ENCODE assay signal across 26 cellular contexts in genomic region chr4:152389359-152389758, GRCh38.
"Had no signal": no experiment of that assay in that cellular context is flagged by ENCODE, and none has a peak within 500 bp of the region (broad histone marks: within the 10 kb centered on the region; RNA-seq: fewer than 3 reads in every experiment).

No MANE protein-coding gene starts in this region.

- H3K4me3 ChIP-seq: coronary artery, dorsolateral prefrontal cortex, esophagus muscularis mucosa, esophagus squamous epithelium, gastrocnemius medialis, gastroesophageal sphincter, heart left ventricle, heart right ventricle, hepatocyte had no signal

- FAIRE-seq: endothelial cell of umbilical vein had no signal

- H3K4me2 ChIP-seq: hepatocyte had no signal

- H3K4me1 ChIP-seq: esophagus muscularis mucosa, esophagus squamous epithelium, foreskin keratinocyte had no signal

- H3K27ac ChIP-seq: coronary artery, dorsolateral prefrontal cortex, epithelial cell of prostate, esophagus muscularis mucosa, esophagus squamous epithelium, foreskin keratinocyte, gastrocnemius medialis, gastroesophageal sphincter, heart left ventricle, heart right ventricle, hepatocyte had no signal

- H3K36me3 ChIP-seq: esophagus muscularis mucosa, esophagus squamous epithelium, gastrocnemius medialis, gastroesophageal sphincter, heart left ventricle, heart right ventricle had no signal

- H3K27me3 ChIP-seq: dorsolateral prefrontal cortex, esophagus muscularis mucosa, esophagus squamous epithelium, foreskin keratinocyte, gastrocnemius medialis, gastroesophageal sphincter, heart left ventricle, heart right ventricle, hepatocyte had no signal

- H2AFZ ChIP-seq: hepatocyte had no signal

- DNase-seq: cortex of kidney; dermis blood vessel endothelial cell; dorsolateral prefrontal cortex; effector CD4-positive, alpha-beta T cell; effector CD8-positive, alpha-beta T cell; effector memory CD4-positive, alpha-beta T cell; effector memory CD8-positive, alpha-beta T cell; endodermal cell; erythroblast; esophagus squamous epithelium; foreskin fibroblast; foreskin keratinocyte; foreskin melanocyte; gastrocnemius medialis; glutamatergic neuron; head of caudate nucleus; heart left ventricle; heart right ventricle; hippocampal formation had no signal

- H3K9me3 ChIP-seq: esophagus muscularis mucosa, esophagus squamous epithelium, gastrocnemius medialis, gastroesophageal sphincter, heart left ventricle, heart right ventricle had no signal

- ATAC-seq: effector memory CD8-positive, alpha-beta T cell; esophagus mucosa; foreskin keratinocyte; gastrocnemius medialis; gastroesophageal sphincter; heart left ventricle; heart right ventricle had no signal
